Comparison of ENCODE assay signal across 1 cellular context in genomic region chr20:58980711-58981563, GRCh38.
TF ChIP-seq lines count a peak whose summit lies in the region.

NELFCD (plus strand) TSS chr20:58981256; CDS start chr20:58981310, 54 bp downstream.

TF ChIP-seq in HCT116, 20 proteins besides CTCF, POLR2A, EP300 and RAD21 (continued from another document):
- TF ChIP-seq ATF3 (IDR thresholded peaks at IDR 0.05) (no peak), SRF (IDR thresholded peaks at IDR 0.05; ENCODE audit: low read depth) (no peak), ELF1 (IDR thresholded peaks at IDR 0.05; ENCODE audit: borderline replicate concordance, low read depth) (no peak)
